Comparison of ENCODE assay signal across 26 cellular contexts in genomic region chr9:121694001-121694400, GRCh38.
"Had no signal": no experiment of that assay in that cellular context is flagged by ENCODE, and none has a peak within 500 bp of the region (broad histone marks: within the 10 kb centered on the region; RNA-seq: fewer than 3 reads in every experiment).

No MANE protein-coding gene starts in this region.

- H3K4me2 ChIP-seq: neural progenitor cell had no signal

- H2AFZ ChIP-seq: neural progenitor cell had no signal

- H3K27me3 ChIP-seq: ovary, right atrium auricular region, right lobe of liver had no signal

- H3K4me1 ChIP-seq: right lobe of liver had no signal

- H3K4me3 ChIP-seq: heart left ventricle, left lung, lung, neural progenitor cell, ovary, right atrium auricular region, right lobe of liver, suprapubic skin, transverse colon, upper lobe of left lung had no signal

- H3K9me3 ChIP-seq: heart left ventricle, left lung, neutrophil, ovary, right atrium auricular region, right lobe of liver, suprapubic skin, transverse colon, upper lobe of left lung had no signal

- ATAC-seq: heart left ventricle, left colon, left lung, natural killer cell, right lobe of liver had no signal

- H3K36me3 ChIP-seq: heart left ventricle, left lung, neural progenitor cell, neutrophil, ovary, right atrium auricular region, right lobe of liver, suprapubic skin, transverse colon, upper lobe of left lung had no signal

- H3K9ac ChIP-seq: neural progenitor cell had no signal

- FAIRE-seq: islet of Langerhans, kidney had no signal

- H3K27ac ChIP-seq: left lung, neural progenitor cell, neutrophil, right lobe of liver, suprapubic skin had no signal

- DNase-seq: hypothalamus; immature natural killer cell; kidney; left colon; left lung; mesendoderm; naive B cell; natural killer cell; nephron progenitor cell; occipital lobe; right lobe of liver; stimulated activated CD4-positive, alpha-beta T cell treated with anti-CD3 and anti-CD28 coated beads, Interleukin-12 subunit alpha, Interleukin-12 subunit beta, amount 100 ng/mL, for 4 hours; stimulated activated CD4-positive, alpha-beta T cell treated with anti-CD3 and anti-CD28 coated beads, Interleukin-15, amount 100 ng/mL, for 24 hours; stimulated activated CD4-positive, alpha-beta T cell treated with anti-CD3 and anti-CD28 coated beads, Interleukin-2, amount 100 ng/mL, for 24 hours; stimulated activated CD4-positive, alpha-beta T cell treated with anti-CD3 and anti-CD28 coated beads, Interleukin-4, amount 100 ng/mL, for 1 hour; stimulated activated naive CD4-positive, alpha-beta T cell; transverse colon; upper lobe of left lung had no signal
